Comparison of ENCODE assay signal across 11 cellular contexts in the genomic region with DNA sequence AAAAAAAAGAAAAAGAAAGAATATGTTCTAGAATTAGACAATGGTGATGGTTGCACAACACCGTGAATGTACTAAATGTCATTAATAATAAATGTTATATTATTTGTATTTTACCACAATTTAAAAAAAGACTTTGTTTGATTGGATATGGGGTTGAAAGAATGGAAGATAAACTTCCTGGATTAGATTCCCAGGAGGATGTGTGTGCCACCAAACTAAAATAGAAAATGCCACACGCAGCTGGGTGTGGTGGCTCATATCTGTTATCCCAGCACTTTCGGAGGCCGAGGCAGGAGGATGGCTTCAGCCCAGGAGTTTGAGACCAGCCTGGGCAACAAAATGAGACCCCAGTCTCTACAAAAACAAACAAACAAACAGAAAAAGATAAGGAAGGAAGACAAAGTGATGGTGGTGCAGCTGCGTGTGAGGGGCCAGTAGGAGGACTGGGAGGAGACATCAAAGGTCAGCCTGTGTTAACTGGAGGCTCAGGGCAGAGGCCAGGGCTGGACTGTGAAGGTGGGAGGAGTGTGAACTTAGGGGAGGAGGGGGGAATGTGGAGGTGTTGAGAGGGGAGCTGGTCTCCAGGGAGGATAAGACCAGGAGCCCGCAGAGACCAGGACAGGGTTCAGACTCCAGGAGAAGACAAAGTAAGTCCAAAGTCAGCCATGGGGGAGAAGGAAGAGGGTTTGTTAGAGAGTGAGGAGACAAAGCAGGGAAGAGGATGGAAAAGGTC. TPM values are rescaled to one million over a fixed set of nuclear protein-coding genes. Genes with fewer than 3 reads are reported as not detected.
A peak's percentile ranks its signal among the peaks of the same experiment; 100 is the strongest.
DNase-seq lines count a peak whose midpoint lies in the region; ATAC-seq and TF ChIP-seq lines count a peak whose summit lies in the region.
"Had no signal": no experiment of that assay in that cellular context is flagged by ENCODE, and none has a peak within 500 bp of the region (broad histone marks: within the 10 kb centered on the region; RNA-seq: fewer than 3 reads in every experiment).

No MANE protein-coding gene starts in this region.

- H3K36me3 Mint-ChIP-seq in dendritic cell treated with granulocyte-macrophage colony-stimulating factor and Interleukin-4, amounts not matched to agents 40 ng/mL and 50 ng/mL, for 4 days (ENCODE audit: low read depth): peaks cover 68% of the 10 kb centered on the region
- no peaks in the 10 kb centered on the region for H3K36me3 Mint-ChIP-seq in natural killer cell

- H3K4me1 Mint-ChIP-seq in dendritic cell treated with granulocyte-macrophage colony-stimulating factor and Interleukin-4, amounts not matched to agents 40 ng/mL and 50 ng/mL, for 4 days (ENCODE audit: low read depth): peaks cover 81% of the 10 kb centered on the region
- H3K4me1 Mint-ChIP-seq in natural killer cell: peaks cover 80 to 89% of the 10 kb centered on the region in 2 donors

- H3K4me3 ChIP-seq in uterus: peak overlapping the region; percentile 18 to 23

- no peak for TF ChIP-seq POLR2A in uterus (IDR thresholded peaks at IDR 0.05)

- H3K27me3 ChIP-seq in uterus: no peaks in the 10 kb centered on the region
- H3K27me3 ChIP-seq: pancreas had no signal

- DNase-seq in Right ventricle myocardium superior (peak; percentile 37), left ventricle myocardium superior (no peak), natural killer cell (no peak), uterus (no peak), head of caudate nucleus (no peak), SIG-M5 treated with dmso at 0.1 percent for 504 hours (lab: John Stamatoyannopoulos, UW; ENCODE audit: unreplicated experiment) (no peak)
- DNase-seq: activated T-cell treated with anti-CD3 and anti-CD28 coated beads for 4 hours; pancreas; stimulated activated CD4-positive, alpha-beta T cell treated with anti-CD3 and anti-CD28 coated beads, Interleukin-4, amount 100 ng/mL, for 4 hours had no signal

- H3K27ac ChIP-seq in uterus: peak overlapping the region; percentile 62 to 76

- no peaks in the 10 kb centered on the region for H3K36me3 ChIP-seq in uterus
- H3K36me3 ChIP-seq: pancreas had no signal

- intact Hi-C loops in Right ventricle myocardium superior (cut with DNase I): no loop called here
- intact Hi-C loops in left ventricle myocardium superior (cut with micrococcal nuclease): no loop called here
- intact Hi-C loops in dendritic cell treated with granulocyte-macrophage colony-stimulating factor and Interleukin-4, amounts not matched to agents 40 ng/mL and 50 ng/mL, for 4 days (cut with micrococcal nuclease): no loop called here
- intact Hi-C loops in natural killer cell (cut with micrococcal nuclease): no loop called here
- intact Hi-C loops in uterus (cut with DNase I; ENCODE audit: low total_unique reads): no loop called here
- intact Hi-C loops in head of caudate nucleus (cut with DNase I): no loop called here

- no peaks in the 10 kb centered on the region for H3K27me3 Mint-ChIP-seq in dendritic cell treated with granulocyte-macrophage colony-stimulating factor and Interleukin-4, amounts not matched to agents 40 ng/mL and 50 ng/mL, for 4 days
- no peaks in the 10 kb centered on the region for H3K27me3 Mint-ChIP-seq in natural killer cell (ENCODE audit: low read depth in 2 of 2)

- ATAC-seq in Right ventricle myocardium superior (ENCODE audit: poor library complexity): no peak
- ATAC-seq in left ventricle myocardium superior: no peak
- ATAC-seq in natural killer cell: no peak
- no peak for ATAC-seq in HG02840 (IDR thresholded peaks at IDR 0.05; ENCODE audit: low FRiP score, unreplicated experiment)

- H3K4me1 ChIP-seq in uterus: no peaks in the 10 kb centered on the region
- H3K4me1 ChIP-seq: pancreas had no signal

- H3K4me3 Mint-ChIP-seq in dendritic cell treated with granulocyte-macrophage colony-stimulating factor and Interleukin-4, amounts not matched to agents 40 ng/mL and 50 ng/mL, for 4 days: no peak overlapping the region
- peak overlapping the region; percentile 84 for H3K4me3 Mint-ChIP-seq in natural killer cell

- H3K9me3 ChIP-seq in uterus: no peaks in the 10 kb centered on the region
- H3K9me3 ChIP-seq: pancreas had no signal

- H3K27ac Mint-ChIP-seq in dendritic cell treated with granulocyte-macrophage colony-stimulating factor and Interleukin-4, amounts not matched to agents 40 ng/mL and 50 ng/mL, for 4 days: peak overlapping the region; percentile 33
- peak overlapping the region; percentile 93 to 96 for H3K27ac Mint-ChIP-seq in natural killer cell

- no peaks in the 10 kb centered on the region for H3K9me3 Mint-ChIP-seq in dendritic cell treated with granulocyte-macrophage colony-stimulating factor and Interleukin-4, amounts not matched to agents 40 ng/mL and 50 ng/mL, for 4 days
- H3K9me3 Mint-ChIP-seq in natural killer cell: no peaks in the 10 kb centered on the region

- TF ChIP-seq CTCF in natural killer cell (IDR thresholded peaks at IDR 0.05) (no peak), uterus (IDR thresholded peaks at IDR 0.05) (no peak)

RNA-seq across cellular contexts. Expression of a gene that starts 4.1 kb away (rescaled TPM):
- total RNA-seq in Right ventricle myocardium superior (89.9 TPM), left ventricle myocardium superior (112 TPM), natural killer cell (10 to 100 TPM; 57.1 to 79.8 (median 72.6) TPM), uterus (100 to 1,000 TPM in 3 of 4 donors, 10 to 100 TPM in 1; 77.6 to 551 (median 190) TPM)
